In genomic region chr10:110225756-110226554, GRCh38 we compare ENCODE assay signal across 8 cellular contexts. TPM values are rescaled to one million over a fixed set of nuclear protein-coding genes. Genes with fewer than 3 reads are reported as not detected.
DNase-seq lines count a peak whose midpoint lies in the region; ATAC-seq and TF ChIP-seq lines count a peak whose summit lies in the region.

No MANE protein-coding gene starts in this region.

- peak; percentile 55 for TF ChIP-seq CTCF in CD4-positive, alpha-beta T cell (IDR thresholded peaks at IDR 0.05)
- TF ChIP-seq CTCF in activated CD8-positive, alpha-beta T cell treated with anti-CD3 and anti-CD28 coated beads for 36 hours (IDR thresholded peaks at IDR 0.05): peak; percentile 63
- TF ChIP-seq CTCF in lung (IDR thresholded peaks at IDR 0.05; ENCODE audit: control extremely low read depth, extremely low read depth): peak; percentile 47

- DNase-seq in CD4-positive, alpha-beta T cell: peak; percentile 78 to 89 (median 85)
- peak; percentile 70 for DNase-seq in NCI-H774 (lab: John Stamatoyannopoulos, UW)
- DNase-seq in activated CD8-positive, alpha-beta T cell treated with anti-CD3 and anti-CD28 coated beads for 36 hours: peak; percentile 89
- DNase-seq in effector CD4-positive, alpha-beta T cell: peak; percentile 83
- peak; percentile 92 for DNase-seq in lung (ENCODE audit: low spot score)
- DNase-seq in stimulated activated CD4-positive, alpha-beta T cell treated with anti-CD3 and anti-CD28 coated beads, TNF-alpha, amount 100 ng/mL, for 1 hour (ENCODE audit: low read depth in 3 of 3, low spot score in 1 of 3): peak; percentile 71 to 78 (median 78)

- POLR2A ChIA-PET in CD4-positive, alpha-beta T cell (lab: Charles Lee): interaction anchor here (0.6 to 10.1 kb wide), 6 partner anchors 16 to 642 kb away, joined by 3 to 386 read pairs (median 4); partner anchors contain the start of genes MXI1 and SMNDC1
- POLR2A ChIA-PET in activated CD8-positive, alpha-beta T cell treated with anti-CD3 and anti-CD28 coated beads for 36 hours (lab: Charles Lee): interaction anchor here (0.6 to 5.3 kb wide), 4 partner anchors 14 to 587 kb away, joined by 3 to 42 read pairs (median 3); partner anchors contain the start of gene SMNDC1

- H3K27me3 ChIP-seq in CD4-positive, alpha-beta T cell (ENCODE audit: control insufficient read depth, insufficient read depth, low read length): no peaks in the 10 kb centered on the region
- H3K27me3 ChIP-seq in lung (ENCODE audit: control insufficient read depth, insufficient read depth): no peaks in the 10 kb centered on the region

- peak; percentile 49 for ATAC-seq in CD4-positive, alpha-beta T cell (ENCODE audit: poor library complexity)
- ATAC-seq in GM19452 (IDR thresholded peaks at IDR 0.05; ENCODE audit: unreplicated experiment) (peak; percentile 74), HG03571 (IDR thresholded peaks at IDR 0.05; ENCODE audit: unreplicated experiment) (peak; percentile 83), lung (ENCODE audit: insufficient read depth, low FRiP score) (peak; percentile 74)
- peak; percentile 65 for ATAC-seq in activated CD8-positive, alpha-beta T cell treated with anti-CD3 and anti-CD28 coated beads for 36 hours

- no peaks in the 10 kb centered on the region for H3K27me3 Mint-ChIP-seq in CD4-positive, alpha-beta T cell
- H3K27me3 Mint-ChIP-seq in activated CD8-positive, alpha-beta T cell treated with anti-CD3 and anti-CD28 coated beads for 36 hours: no peaks in the 10 kb centered on the region

- H3K36me3 Mint-ChIP-seq in CD4-positive, alpha-beta T cell (ENCODE audit: low read depth): peaks cover 38% of the 10 kb centered on the region
- peaks cover 8% of the 10 kb centered on the region for H3K36me3 Mint-ChIP-seq in activated CD8-positive, alpha-beta T cell treated with anti-CD3 and anti-CD28 coated beads for 36 hours (ENCODE audit: low read depth)

- no peaks in the 10 kb centered on the region for H3K9me3 Mint-ChIP-seq in CD4-positive, alpha-beta T cell
- no peaks in the 10 kb centered on the region for H3K9me3 Mint-ChIP-seq in activated CD8-positive, alpha-beta T cell treated with anti-CD3 and anti-CD28 coated beads for 36 hours

- peaks cover 5 to 10% of the 10 kb centered on the region in 2 donors for H3K4me1 ChIP-seq in lung (ENCODE audit: control insufficient read depth in 2 of 2, insufficient read depth in 2 of 2, low read length in 2 of 2)

- peak overlapping the region; percentile 96 for H3K27ac Mint-ChIP-seq in CD4-positive, alpha-beta T cell
- peak overlapping the region; percentile 96 for H3K27ac Mint-ChIP-seq in activated CD8-positive, alpha-beta T cell treated with anti-CD3 and anti-CD28 coated beads for 36 hours

- intact Hi-C loops in CD4-positive, alpha-beta T cell (cut with DNase I, micrococcal nuclease): loop anchor here (1.0 to 10.0 kb wide), 11 partner anchors 17 to 1959 kb away; partner anchors contain the start of genes ADD3 (in 2 of the 2), DUSP5 (in 1 of the 2), GPAM (in 1 of the 2) and SMC3 (in 1 of the 2)
- intact Hi-C loops in activated CD8-positive, alpha-beta T cell treated with anti-CD3 and anti-CD28 coated beads for 36 hours (cut with micrococcal nuclease): loop anchor here (2.0 kb wide), 1 partner anchor 15 kb away; no protein-coding TSS in a partner anchor

- H3K4me1 Mint-ChIP-seq in CD4-positive, alpha-beta T cell (ENCODE audit: low read depth): peaks cover 38% of the 10 kb centered on the region
- H3K4me1 Mint-ChIP-seq in activated CD8-positive, alpha-beta T cell treated with anti-CD3 and anti-CD28 coated beads for 36 hours (ENCODE audit: low read depth): peaks cover 38% of the 10 kb centered on the region

- no peaks in the 10 kb centered on the region for H3K9me3 ChIP-seq in CD4-positive, alpha-beta T cell (ENCODE audit: control insufficient read depth, low read length)
- no peaks in the 10 kb centered on the region for H3K9me3 ChIP-seq in lung (ENCODE audit: control insufficient read depth in 2 of 2, insufficient read depth in 1 of 2, low read length in 1 of 2)

- peak overlapping the region; percentile 99 for H3K4me3 Mint-ChIP-seq in CD4-positive, alpha-beta T cell
- H3K4me3 Mint-ChIP-seq in activated CD8-positive, alpha-beta T cell treated with anti-CD3 and anti-CD28 coated beads for 36 hours: peak overlapping the region; percentile 94

- CTCF ChIA-PET in CD4-positive, alpha-beta T cell (lab: Charles Lee): interaction anchor here (0.6 to 6.8 kb wide), 16 partner anchors 10 to 219 kb away, joined by 3 to 118 read pairs (median 4); partner anchors contain the start of genes MXI1 and SMNDC1
- CTCF ChIA-PET in activated CD8-positive, alpha-beta T cell treated with anti-CD3 and anti-CD28 coated beads for 36 hours (lab: Charles Lee): interaction anchor here (0.9 to 12.5 kb wide), 3 partner anchors 16 to 54 kb away, joined by 3 to 171 read pairs (median 3); partner anchors contain the start of gene MXI1

- H3K4me3 ChIP-seq in lung: peak overlapping the region; percentile 90

- H3K36me3 ChIP-seq in lung (ENCODE audit: control insufficient read depth in 2 of 2, insufficient read depth in 2 of 2, low read length in 2 of 2): peaks cover 0 to 2% of the 10 kb centered on the region in 2 donors

- 0% methylated on average over 80 to 104 of the region's 104 CpGs for WGBS in lung, 2 donors

- peak overlapping the region; percentile 84 for H3K27ac ChIP-seq in CD4-positive, alpha-beta T cell (ENCODE audit: low read depth, low read length)
- peak overlapping the region; percentile 81 to 93 for H3K27ac ChIP-seq in lung (ENCODE audit: low read depth in 1 of 2, low read length in 1 of 2)

RNA-seq across cellular contexts. Expression of gene MXI1, which starts 18.6 kb away (rescaled TPM):
- 10 to 100 TPM; 74.3 to 84.3 TPM for total RNA-seq in CD4-positive, alpha-beta T cell
- 10 to 100 TPM; 47.9 to 48.2 TPM for total RNA-seq in activated CD8-positive, alpha-beta T cell treated with anti-CD3 and anti-CD28 coated beads for 36 hours
- 10 to 100 TPM; 20.1 to 55.8 TPM for total RNA-seq in lung
- 10 to 100 TPM; 11.2 to 17.3 TPM for polyA plus RNA-seq in lung

Comparison
In these comparisons a context has a peak if more than half of its experiments do, and no peak if none do; other contexts are left out.
1. Peak in every context shown above with its lines: DNase-seq, ATAC-seq, H3K4me3 ChIP-seq and H3K27ac ChIP-seq.